10 cellular contexts compared by ENCODE assay signal in genomic region chr5:95727764-95728191, GRCh38. TPM values are rescaled to one million over a fixed set of nuclear protein-coding genes. Genes with fewer than 3 reads are reported as not detected.
DNase-seq lines count a peak whose midpoint lies in the region; ATAC-seq and TF ChIP-seq lines count a peak whose summit lies in the region.
"Had no signal": no experiment of that assay in that cellular context is flagged by ENCODE, and none has a peak within 500 bp of the region (broad histone marks: within the 10 kb centered on the region; RNA-seq: fewer than 3 reads in every experiment).

No MANE protein-coding gene starts in this region.

- WGBS in tibial nerve, 2 donors, result 62 to 79% methylated on average over 2 of the region's 2 CpGs

- no peak for DNase-seq in left ventricle myocardium inferior
- DNase-seq in Right ventricle myocardium inferior (ENCODE audit: missing footprints), result no peak
- peak; percentile 41 for DNase-seq in LoVo (ENCODE audit: low spot score)
- DNase-seq in tibial nerve (ENCODE audit: low spot score in 2 of 2), result no peak
- no peak for DNase-seq in sciatic nerve (ENCODE audit: low spot score)
- no peak for DNase-seq in GM10248 (ENCODE audit: extremely low spot score)
- DNase-seq: activated B cell treated with CpG ODN at 0.5 μM for 24 hours had no signal

- H3K27me3 Mint-ChIP-seq in dendritic cell treated with granulocyte-macrophage colony-stimulating factor and Interleukin-4, amounts not matched to agents 40 ng/mL and 50 ng/mL, for 4 days, result peaks cover 19% of the 10 kb centered on the region

- TF ChIP-seq EP300 in tibial nerve (IDR thresholded peaks at IDR 0.05), result no peak

- H3K4me3 Mint-ChIP-seq in dendritic cell treated with granulocyte-macrophage colony-stimulating factor and Interleukin-4, amounts not matched to agents 40 ng/mL and 50 ng/mL, for 4 days, result no peak overlapping the region
- H3K4me3 Mint-ChIP-seq: activated B cell treated with CpG ODN at 0.5 μM for 24 hours, CD14-positive monocyte had no signal

- H3K36me3 Mint-ChIP-seq in dendritic cell treated with granulocyte-macrophage colony-stimulating factor and Interleukin-4, amounts not matched to agents 40 ng/mL and 50 ng/mL, for 4 days (ENCODE audit: low read depth), result peaks cover 5% of the 10 kb centered on the region
- H3K36me3 Mint-ChIP-seq: CD14-positive monocyte had no signal

- CTCF ChIA-PET in GM10248 (lab: Yijun Ruan, JAX), result no interaction called here

- TF ChIP-seq CTCF in left ventricle myocardium inferior (IDR thresholded peaks at IDR 0.05; ENCODE audit: borderline replicate concordance) (no peak), tibial nerve (IDR thresholded peaks at IDR 0.05) (no peak), GM10248 (IDR thresholded peaks at IDR 0.05; ENCODE audit: control extremely low read depth, extremely low read depth, low read depth, missing control alignments) (no peak)

- POLR2A ChIA-PET in GM10248 (lab: Yijun Ruan, JAX), result no interaction called here

- H3K4me1 Mint-ChIP-seq in dendritic cell treated with granulocyte-macrophage colony-stimulating factor and Interleukin-4, amounts not matched to agents 40 ng/mL and 50 ng/mL, for 4 days (ENCODE audit: low read depth), result peaks cover 8% of the 10 kb centered on the region

- intact Hi-C loops in left ventricle myocardium inferior (cut with micrococcal nuclease), result no loop called here
- intact Hi-C loops in Right ventricle myocardium inferior (cut with DNase I), result no loop called here
- intact Hi-C loops in dendritic cell treated with granulocyte-macrophage colony-stimulating factor and Interleukin-4, amounts not matched to agents 40 ng/mL and 50 ng/mL, for 4 days (cut with micrococcal nuclease), result no loop called here
- intact Hi-C loops in sciatic nerve (cut with DNase I), result no loop called here

- no peaks in the 10 kb centered on the region for H3K9me3 Mint-ChIP-seq in dendritic cell treated with granulocyte-macrophage colony-stimulating factor and Interleukin-4, amounts not matched to agents 40 ng/mL and 50 ng/mL, for 4 days
- H3K9me3 Mint-ChIP-seq: activated B cell treated with CpG ODN at 0.5 μM for 24 hours, CD14-positive monocyte had no signal

- H3K4me1 ChIP-seq in left ventricle myocardium inferior, result peaks cover 81% of the 10 kb centered on the region
- H3K4me1 ChIP-seq in tibial nerve, result peaks cover 0 to 65% (median 25%) of the 10 kb centered on the region in 4 donors

- peak overlapping the region; percentile 7 for H3K27ac Mint-ChIP-seq in dendritic cell treated with granulocyte-macrophage colony-stimulating factor and Interleukin-4, amounts not matched to agents 40 ng/mL and 50 ng/mL, for 4 days
- H3K27ac Mint-ChIP-seq: activated B cell treated with CpG ODN at 0.5 μM for 24 hours, CD14-positive monocyte had no signal

- peak overlapping the region; percentile 97 for H3K27ac ChIP-seq in left ventricle myocardium inferior (replicated peaks)
- peak overlapping the region in 3 of 4 donors; percentile 22 to 100 (median 98) for H3K27ac ChIP-seq in tibial nerve

- H3K9me3 ChIP-seq in left ventricle myocardium inferior (replicated peaks), result no peaks in the 10 kb centered on the region
- H3K9me3 ChIP-seq in tibial nerve, result no peaks in the 10 kb centered on the region

- TF ChIP-seq POLR2A in tibial nerve (IDR thresholded peaks at IDR 0.05), result no peak

- H3K4me3 ChIP-seq in left ventricle myocardium inferior, result no peak overlapping the region
- H3K4me3 ChIP-seq in tibial nerve, result no peak overlapping the region

- H3K36me3 ChIP-seq in left ventricle myocardium inferior (no peaks in the 10 kb centered on the region), tibial nerve (no peaks in the 10 kb centered on the region)

- no peak for ATAC-seq in Right ventricle myocardium inferior
- no peak for ATAC-seq in HG03469 (IDR thresholded peaks at IDR 0.05; ENCODE audit: unreplicated experiment)
- ATAC-seq in sciatic nerve, result no peak

- H3K27me3 ChIP-seq in left ventricle myocardium inferior (ENCODE audit: low read depth) (no peaks in the 10 kb centered on the region), tibial nerve (no peaks in the 10 kb centered on the region)

RNA-seq across cellular contexts. Expression of gene RHOBTB3, which starts 3.4 kb away (rescaled TPM):
- 79.7 TPM for total RNA-seq in left ventricle myocardium inferior
- 76.5 TPM for total RNA-seq in Right ventricle myocardium inferior
- total RNA-seq in tibial nerve, result 100 to 1,000 TPM; 130 to 219 (median 195) TPM
- 192 TPM for total RNA-seq in sciatic nerve

RNA-seq across cellular contexts. Expression of gene SPATA9, which starts 45.0 kb away (rescaled TPM):
- total RNA-seq in left ventricle myocardium inferior, result not detected
- not detected for total RNA-seq in Right ventricle myocardium inferior
- total RNA-seq in tibial nerve, result 1 to 10 TPM in 1 of 4 donors, not detected in 3; 1.2 TPM
- 1.6 TPM for total RNA-seq in sciatic nerve
- total RNA-seq: activated B cell treated with CpG ODN at 0.5 μM for 24 hours had no signal
